In the genomic region with DNA sequence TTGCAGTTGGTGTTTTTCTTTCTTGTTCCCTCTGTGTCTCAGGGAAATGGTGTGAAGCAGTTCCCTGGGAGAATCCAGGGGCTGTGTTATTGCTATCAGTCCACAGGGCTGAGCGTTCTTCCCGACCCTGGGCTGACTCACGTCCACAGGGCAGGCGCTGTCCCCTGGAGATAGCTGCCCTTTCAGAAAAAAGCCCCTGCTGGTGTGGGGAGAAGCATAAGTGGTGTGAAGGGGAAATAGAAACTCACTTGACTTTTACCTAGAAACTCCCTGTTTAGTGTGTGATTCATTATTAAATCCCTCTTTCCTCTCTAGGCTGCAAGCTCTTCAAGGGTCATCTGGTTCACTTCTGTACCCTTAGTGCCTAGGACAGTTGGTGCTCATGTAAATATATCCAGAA, we compare ENCODE assay signal across 13 cellular contexts.
DNase-seq lines count a peak whose midpoint lies in the region; ATAC-seq, FAIRE-seq and TF ChIP-seq lines count a peak whose summit lies in the region.
"Had no signal": no experiment of that assay in that cellular context is flagged by ENCODE, and none has a peak within 500 bp of the region (broad histone marks: within the 10 kb centered on the region; RNA-seq: fewer than 3 reads in every experiment).

No MANE protein-coding gene starts in this region.

- peak in 1 of 2 experiments; percentile 27; a peak in 1 of 6 replicates for ATAC-seq in A549
- ATAC-seq in GM18909 (IDR thresholded peaks at IDR 0.05; ENCODE audit: poor library complexity, unreplicated experiment) = peak; percentile 68
- ATAC-seq in HG02759 (IDR thresholded peaks at IDR 0.05; ENCODE audit: unreplicated experiment) = peak; percentile 76
- no peak for ATAC-seq in gastroesophageal sphincter
- ATAC-seq: naive thymus-derived CD4-positive, alpha-beta T cell had no signal

- TF ChIP-seq RAD21 in A549 (conservative IDR thresholded peaks at IDR 0.05 in 1 of 2, IDR thresholded peaks at IDR 0.05 in 1 of 2) = no peak

- TF ChIP-seq POLR2A in A549 (IDR thresholded peaks at IDR 0.05; ENCODE audit: low read length) = no peak
- no peak for TF ChIP-seq POLR2A in gastroesophageal sphincter (IDR thresholded peaks at IDR 0.05)

- H3K4me3 ChIP-seq in A549 = no peak overlapping the region
- no peak overlapping the region for H3K4me3 ChIP-seq in gastroesophageal sphincter
- H3K4me3 ChIP-seq: BLaER1, suprapubic skin had no signal

- H3K27ac ChIP-seq in A549 (peak overlapping the region; percentile 27 to 64; a peak in 5 of 6 replicates), gastroesophageal sphincter (no peak overlapping the region)
- H3K27ac ChIP-seq: BLaER1, suprapubic skin had no signal

- CTCF ChIA-PET in A549 (lab: Yijun Ruan, JAX) = interaction anchor here (1.0 to 4.5 kb wide), 5 partner anchors 7 to 43 kb away, joined by 3 to 47 read pairs (median 4); no protein-coding TSS in a partner anchor

- FAIRE-seq in A549 (lab: Jason Lieb, UNC) = no peak

- intact Hi-C loops in posterior vena cava (cut with DNase I) = no loop called here

- no peak for TF ChIP-seq EP300 in A549 (IDR thresholded peaks at IDR 0.05)
- TF ChIP-seq EP300 in gastroesophageal sphincter (IDR thresholded peaks at IDR 0.05) = no peak

- 44% methylated on average over 4 of the region's 4 CpGs for WGBS in A549 (ENCODE audit: missing lambda C conversion rate)
- WGBS in gastroesophageal sphincter (ENCODE audit: low coverage in 1 of 2), 2 donors = 40% methylated on average over 3 of the region's 4 CpGs; no CpG with 5 or more reads in 1 of the 2 donors

- H3K9me3 ChIP-seq in A549 (no peaks in the 10 kb centered on the region), gastroesophageal sphincter (no peaks in the 10 kb centered on the region)
- H3K9me3 ChIP-seq: BLaER1, suprapubic skin had no signal

- TF ChIP-seq CTCF in A549 (IDR thresholded peaks at IDR 0.05) (no peak), gastroesophageal sphincter (IDR thresholded peaks at IDR 0.05) (no peak)

- H3K4me1 ChIP-seq in A549 (peaks cover 45% of the 10 kb centered on the region), gastroesophageal sphincter (no peaks in the 10 kb centered on the region)

- no peak for DNase-seq in A549 (ENCODE audit: low read depth in 1 of 2, low spot score in 1 of 2)
- DNase-seq in UCSD-AML1 (lab: John Stamatoyannopoulos, UW; ENCODE audit: unreplicated experiment) = peak; percentile 42
- no peak for DNase-seq in NCI-H2081 (lab: John Stamatoyannopoulos, UW)
- DNase-seq in posterior vena cava (ENCODE audit: low spot score) = no peak
- DNase-seq in DMS79 treated with DMSO at 0.1 percent for 48 hours (lab: John Stamatoyannopoulos, UW) = no peak
- DNase-seq: hypothalamus; naive thymus-derived CD4-positive, alpha-beta T cell; NCI-H774 had no signal

- H3K27me3 ChIP-seq in gastroesophageal sphincter = no peaks in the 10 kb centered on the region
- H3K27me3 ChIP-seq: BLaER1, suprapubic skin had no signal

- no peak overlapping the region for H3K4me2 ChIP-seq in A549
- H3K4me2 ChIP-seq: BLaER1 had no signal

- POLR2A ChIA-PET in A549 (lab: Yijun Ruan, JAX) = no interaction called here

- H3K36me3 ChIP-seq in gastroesophageal sphincter = no peaks in the 10 kb centered on the region
- H3K36me3 ChIP-seq: BLaER1, suprapubic skin had no signal

TF ChIP-seq in A549, 52 proteins besides CTCF, POLR2A, EP300 and RAD21:
- TF ChIP-seq ZC3H11A (IDR thresholded peaks at IDR 0.05) (no peak), ESRRA (IDR thresholded peaks at IDR 0.05; ENCODE audit: borderline replicate concordance, low read length) (no peak), CHD2 (IDR thresholded peaks at IDR 0.05; ENCODE audit: low read length, partially characterized antibody) (no peak), EHMT2 (IDR thresholded peaks at IDR 0.05; ENCODE audit: low read depth) (no peak), CHD4 (IDR thresholded peaks at IDR 0.05; ENCODE audit: borderline replicate concordance) (no peak), NFE2L2 (conservative IDR thresholded peaks at IDR 0.05; ENCODE audit: low read length) (no peak), MAFK (IDR thresholded peaks at IDR 0.05; ENCODE audit: partially characterized antibody) (no peak)
- TF ChIP-seq, protein P1, sequence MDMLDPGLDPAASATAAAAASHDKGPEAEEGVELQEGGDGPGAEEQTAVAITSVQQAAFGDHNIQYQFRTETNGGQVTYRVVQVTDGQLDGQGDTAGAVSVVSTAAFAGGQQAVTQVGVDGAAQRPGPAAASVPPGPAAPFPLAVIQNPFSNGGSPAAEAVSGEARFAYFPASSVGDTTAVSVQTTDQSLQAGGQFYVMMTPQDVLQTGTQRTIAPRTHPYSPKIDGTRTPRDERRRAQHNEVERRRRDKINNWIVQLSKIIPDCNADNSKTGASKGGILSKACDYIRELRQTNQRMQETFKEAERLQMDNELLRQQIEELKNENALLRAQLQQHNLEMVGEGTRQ (IDR thresholded peaks at IDR 0.05) = no peak
- TF ChIP-seq, protein P2, sequence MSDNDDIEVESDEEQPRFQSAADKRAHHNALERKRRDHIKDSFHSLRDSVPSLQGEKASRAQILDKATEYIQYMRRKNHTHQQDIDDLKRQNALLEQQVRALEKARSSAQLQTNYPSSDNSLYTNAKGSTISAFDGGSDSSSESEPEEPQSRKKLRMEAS (IDR thresholded peaks at IDR 0.05) = no peak
- TF ChIP-seq, protein P3, sequence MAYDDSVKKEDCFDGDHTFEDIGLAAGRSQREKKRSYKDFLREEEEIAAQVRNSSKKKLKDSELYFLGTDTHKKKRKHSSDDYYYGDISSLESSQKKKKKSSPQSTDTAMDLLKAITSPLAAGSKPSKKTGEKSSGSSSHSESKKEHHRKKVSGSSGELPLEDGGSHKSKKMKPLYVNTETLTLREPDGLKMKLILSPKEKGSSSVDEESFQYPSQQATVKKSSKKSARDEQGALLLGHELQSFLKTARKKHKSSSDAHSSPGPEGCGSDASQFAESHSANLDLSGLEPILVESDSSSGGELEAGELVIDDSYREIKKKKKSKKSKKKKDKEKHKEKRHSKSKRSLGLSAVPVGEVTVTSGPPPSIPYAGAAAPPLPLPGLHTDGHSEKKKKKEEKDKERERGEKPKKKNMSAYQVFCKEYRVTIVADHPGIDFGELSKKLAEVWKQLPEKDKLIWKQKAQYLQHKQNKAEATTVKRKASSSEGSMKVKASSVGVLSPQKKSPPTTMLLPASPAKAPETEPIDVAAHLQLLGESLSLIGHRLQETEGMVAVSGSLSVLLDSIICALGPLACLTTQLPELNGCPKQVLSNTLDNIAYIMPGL (CRISPR knock-in tag; IDR thresholded peaks at IDR 0.05; ENCODE audit: borderline replicate concordance) = no peak

Comparison
In these comparisons a context has a peak if more than half of its experiments do, and no peak if none do; other contexts are left out.
1. H3K27ac ChIP-seq: peak in A549 (2 of 2); none in gastroesophageal sphincter (0 of 4).